Comparison of ENCODE assay signal across 22 cellular contexts in the genomic region with DNA sequence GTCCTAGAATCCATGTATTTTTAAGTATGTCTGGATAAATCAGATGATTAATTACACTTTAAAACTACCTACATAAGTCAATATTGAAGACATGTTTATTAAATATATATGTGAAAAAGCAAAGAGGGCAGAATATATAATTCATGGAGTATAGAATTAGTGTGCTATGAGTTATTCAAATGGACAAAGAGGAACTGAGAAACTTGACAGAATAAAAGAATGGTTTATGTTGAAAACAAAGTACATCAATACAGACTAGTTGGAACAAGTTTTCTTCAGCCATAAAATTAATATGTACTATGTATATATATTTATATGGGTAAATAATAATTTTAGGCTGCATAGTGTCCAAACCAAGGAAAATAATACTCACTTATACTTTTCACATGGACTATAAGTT.
"Had no signal": no experiment of that assay in that cellular context is flagged by ENCODE, and none has a peak within 500 bp of the region (broad histone marks: within the 10 kb centered on the region; RNA-seq: fewer than 3 reads in every experiment).

No MANE protein-coding gene starts in this region.

- ATAC-seq: natural killer cell; stimulated activated memory B cell treated with anti-CD40 and anti-IgM and Interleukin-4, amounts not matched to agents 10 μg/mL and 1 μg/mL and 100 μg/mL, for 72 hours; upper lobe of right lung had no signal

- DNase-seq: activated CD4-positive, alpha-beta memory T cell treated with anti-CD3 and anti-CD28 coated beads, Interleukin-2, amount 10 ng/mL, durations not matched to agents 7 days and 5 days; activated CD4-positive, alpha-beta T cell treated with anti-CD3 and anti-CD28 coated beads, Interleukin-2, amount 10 ng/mL, durations not matched to agents 24 days and 14 days; activated CD4-positive, CD25-positive, alpha-beta regulatory T cell treated with anti-CD3 and anti-CD28 coated beads, Interleukin-2, amount 50 U/mL, for 72 hours; activated CD8-positive, alpha-beta memory T cell treated with anti-CD3 and anti-CD28 coated beads, Interleukin-2, amount 50 U/mL, for 48 hours; activated gamma-delta T cell; activated naive CD4-positive, alpha-beta T cell treated with anti-CD3 and anti-CD28 coated beads, Interleukin-2, amount 10 ng/mL, durations not matched to agents 7 days and 5 days; activated naive CD8-positive, alpha-beta T cell treated with anti-CD3 and anti-CD28 coated beads, Interleukin-2, amount 10 ng/mL, durations not matched to agents 7 days and 5 days; activated T-cell treated with anti-CD3 and anti-CD28 coated beads, Interleukin-2, amount 50 U/mL, for 24 hours; dorsolateral prefrontal cortex; effector memory CD4-positive, alpha-beta T cell; left ventricle myocardium inferior; mesendoderm; natural killer cell; occipital lobe; stimulated activated CD4-positive, alpha-beta T cell treated with anti-CD3 and anti-CD28 coated beads, Interleukin-1b, Interleukin-23, amount 100 ng/mL, for 48 hours; stimulated activated CD4-positive, alpha-beta T cell treated with anti-CD3 and anti-CD28 coated beads, Interleukin-4, amount 100 ng/mL, for 4 hours; stimulated activated CD8-positive, alpha-beta memory T cell treated with anti-CD3 and anti-CD28 coated beads, Interleukin-4, amount 100 ng/mL, for 48 hours; stomach; thyroid gland; upper lobe of right lung; WERI-Rb-1 had no signal
